Comparison of ENCODE assay signal across 1 cellular context in genomic region chr4:137536789-137537561, GRCh38.
TF ChIP-seq lines count a peak whose summit lies in the region.

No MANE protein-coding gene starts in this region.

TF ChIP-seq in IMR-90, 13 proteins besides CTCF, POLR2A, EP300 and RAD21 (continued from another document):
- TF ChIP-seq USF2 (IDR thresholded peaks at IDR 0.05; ENCODE audit: low read depth, low read length): no peak
- TF ChIP-seq CHD1 (IDR thresholded peaks at IDR 0.05; ENCODE audit: low read depth, low read length): no peak
